1 cellular context compared by ENCODE assay signal in the genomic region with DNA sequence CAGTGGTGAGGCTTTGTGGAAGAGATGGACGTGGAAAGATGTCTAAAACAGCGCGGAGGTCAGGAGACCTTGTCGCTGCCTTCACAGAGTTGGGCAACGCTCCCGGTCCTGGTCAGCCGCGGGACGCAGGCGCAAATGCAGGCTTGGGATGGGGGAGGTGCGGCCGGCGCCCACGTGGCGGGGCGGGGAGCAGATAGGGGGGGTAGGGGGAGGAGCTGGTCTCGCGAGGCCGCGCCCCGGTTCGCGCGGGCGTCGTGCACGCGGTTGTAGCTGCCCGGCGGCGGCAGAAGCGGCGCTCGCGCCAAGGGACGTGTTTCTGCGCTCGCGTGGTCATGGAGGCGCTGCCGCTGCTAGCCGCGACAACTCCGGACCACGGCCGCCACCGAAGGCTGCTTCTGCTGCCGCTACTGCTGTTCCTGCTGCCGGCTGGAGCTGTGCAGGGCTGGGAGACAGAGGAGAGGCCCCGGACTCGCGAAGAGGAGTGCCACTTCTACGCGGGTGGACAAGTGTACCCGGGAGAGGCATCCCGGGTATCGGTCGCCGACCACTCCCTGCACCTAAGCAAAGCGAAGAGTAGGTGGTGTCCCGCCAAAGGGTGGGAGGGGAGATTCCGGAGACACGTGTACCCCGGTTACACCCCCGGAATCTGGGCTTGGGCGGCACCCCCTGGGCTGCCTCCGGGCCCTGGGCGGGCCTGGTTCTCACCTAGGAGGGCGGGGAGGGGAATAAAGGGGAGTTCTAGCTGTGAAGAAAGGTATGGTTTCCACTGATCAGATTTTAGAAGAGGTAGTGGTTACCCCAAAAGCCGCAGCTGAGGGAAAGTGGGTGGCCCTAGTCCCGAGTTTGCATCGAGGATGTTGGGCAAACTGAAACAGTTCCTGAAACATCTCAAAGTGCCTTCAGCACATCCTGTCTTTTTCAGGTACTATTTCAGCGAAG.
TF ChIP-seq lines count a peak whose summit lies in the region.

PRDX4 (plus strand) TSS at position 255 of the 939 bp plus-strand sequence; CDS start at position 333, 78 bp downstream.

TF ChIP-seq in K562, 482 proteins besides CTCF, POLR2A, EP300 and RAD21 (continued from another document and continues in another):
- TF ChIP-seq ZFP36 (IDR thresholded peaks at IDR 0.05; ENCODE audit: low read depth, low read length, partially characterized antibody) = no peak
- TF ChIP-seq, protein P1, sequence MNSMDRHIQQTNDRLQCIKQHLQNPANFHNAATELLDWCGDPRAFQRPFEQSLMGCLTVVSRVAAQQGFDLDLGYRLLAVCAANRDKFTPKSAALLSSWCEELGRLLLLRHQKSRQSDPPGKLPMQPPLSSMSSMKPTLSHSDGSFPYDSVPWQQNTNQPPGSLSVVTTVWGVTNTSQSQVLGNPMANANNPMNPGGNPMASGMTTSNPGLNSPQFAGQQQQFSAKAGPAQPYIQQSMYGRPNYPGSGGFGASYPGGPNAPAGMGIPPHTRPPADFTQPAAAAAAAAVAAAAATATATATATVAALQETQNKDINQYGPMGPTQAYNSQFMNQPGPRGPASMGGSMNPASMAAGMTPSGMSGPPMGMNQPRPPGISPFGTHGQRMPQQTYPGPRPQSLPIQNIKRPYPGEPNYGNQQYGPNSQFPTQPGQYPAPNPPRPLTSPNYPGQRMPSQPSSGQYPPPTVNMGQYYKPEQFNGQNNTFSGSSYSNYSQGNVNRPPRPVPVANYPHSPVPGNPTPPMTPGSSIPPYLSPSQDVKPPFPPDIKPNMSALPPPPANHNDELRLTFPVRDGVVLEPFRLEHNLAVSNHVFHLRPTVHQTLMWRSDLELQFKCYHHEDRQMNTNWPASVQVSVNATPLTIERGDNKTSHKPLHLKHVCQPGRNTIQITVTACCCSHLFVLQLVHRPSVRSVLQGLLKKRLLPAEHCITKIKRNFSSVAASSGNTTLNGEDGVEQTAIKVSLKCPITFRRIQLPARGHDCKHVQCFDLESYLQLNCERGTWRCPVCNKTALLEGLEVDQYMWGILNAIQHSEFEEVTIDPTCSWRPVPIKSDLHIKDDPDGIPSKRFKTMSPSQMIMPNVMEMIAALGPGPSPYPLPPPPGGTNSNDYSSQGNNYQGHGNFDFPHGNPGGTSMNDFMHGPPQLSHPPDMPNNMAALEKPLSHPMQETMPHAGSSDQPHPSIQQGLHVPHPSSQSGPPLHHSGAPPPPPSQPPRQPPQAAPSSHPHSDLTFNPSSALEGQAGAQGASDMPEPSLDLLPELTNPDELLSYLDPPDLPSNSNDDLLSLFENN (IDR thresholded peaks at IDR 0.05; ENCODE audit: low read depth in 2 of 2, low read length in 2 of 2) = no peak; a peak in 1 of 4 replicates
- TF ChIP-seq POLR2AphosphoS2 (IDR thresholded peaks at IDR 0.05; ENCODE audit: low read length) = no peak
- TF ChIP-seq, protein P2, sequence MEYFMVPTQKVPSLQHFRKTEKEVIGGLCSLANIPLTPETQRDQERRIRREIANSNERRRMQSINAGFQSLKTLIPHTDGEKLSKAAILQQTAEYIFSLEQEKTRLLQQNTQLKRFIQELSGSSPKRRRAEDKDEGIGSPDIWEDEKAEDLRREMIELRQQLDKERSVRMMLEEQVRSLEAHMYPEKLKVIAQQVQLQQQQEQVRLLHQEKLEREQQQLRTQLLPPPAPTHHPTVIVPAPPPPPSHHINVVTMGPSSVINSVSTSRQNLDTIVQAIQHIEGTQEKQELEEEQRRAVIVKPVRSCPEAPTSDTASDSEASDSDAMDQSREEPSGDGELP (CRISPR knock-in tag; IDR thresholded peaks at IDR 0.05; ENCODE audit: borderline replicate concordance) = peak; percentile 69
- peak; percentile 55; the same call in 1 of the 2 replicates for TF ChIP-seq ETS1 (conservative IDR thresholded peaks at IDR 0.05; ENCODE audit: control insufficient read depth, low read depth, low read length)
- no peak for TF ChIP-seq SETDB1 (IDR thresholded peaks at IDR 0.05; ENCODE audit: low read length)
- no peak for TF ChIP-seq CC2D1A (IDR thresholded peaks at IDR 0.05)
- no peak for TF ChIP-seq ELF4 (CRISPR knock-in tag; IDR thresholded peaks at IDR 0.05)
- TF ChIP-seq SRSF3 (IDR thresholded peaks at IDR 0.05; ENCODE audit: insufficient read depth, low read length) = no peak
- TF ChIP-seq, protein P3, sequence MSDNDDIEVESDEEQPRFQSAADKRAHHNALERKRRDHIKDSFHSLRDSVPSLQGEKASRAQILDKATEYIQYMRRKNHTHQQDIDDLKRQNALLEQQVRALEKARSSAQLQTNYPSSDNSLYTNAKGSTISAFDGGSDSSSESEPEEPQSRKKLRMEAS (CRISPR knock-in tag; IDR thresholded peaks at IDR 0.05) = peak; percentile 95
- no peak for TF ChIP-seq KDM1A (IDR thresholded peaks at IDR 0.05)
- TF ChIP-seq TBP (optimal IDR thresholded peaks at IDR 0.05; ENCODE audit: low read depth, low read length) = peak; percentile 73
- no peak for TF ChIP-seq NCOA6 (IDR thresholded peaks at IDR 0.05)
- 0 out of 2 replicates have a peak, but pooled peaks have one; percentile 16 for TF ChIP-seq FOXM1 (IDR thresholded peaks at IDR 0.05; ENCODE audit: low read depth)
- TF ChIP-seq FOXM1 (CRISPR knock-in tag; IDR thresholded peaks at IDR 0.05; ENCODE audit: low read depth) = 0 out of 2 replicates have a peak, but pooled peaks have one; percentile 38
- no peak for TF ChIP-seq ZNF133 (CRISPR knock-in tag; IDR thresholded peaks at IDR 0.05)
- TF ChIP-seq RAD51 (IDR thresholded peaks at IDR 0.05; ENCODE audit: borderline replicate concordance, low read depth) = peak; percentile 47; the same call in 1 of the 2 replicates
- no peak for TF ChIP-seq MED1 (CRISPR knock-in tag; IDR thresholded peaks at IDR 0.05; ENCODE audit: borderline replicate concordance)
- TF ChIP-seq ATF6 (CRISPR knock-in tag; IDR thresholded peaks at IDR 0.05) = no peak
- TF ChIP-seq HCFC1 (IDR thresholded peaks at IDR 0.05; ENCODE audit: low read depth, low read length) = peak; percentile 27
- no peak for TF ChIP-seq HES1 (IDR thresholded peaks at IDR 0.05; ENCODE audit: low read depth)
- TF ChIP-seq NR2C1 (IDR thresholded peaks at IDR 0.05) = no peak
- no peak for TF ChIP-seq NR2C1 (tag; IDR thresholded peaks at IDR 0.05)
- TF ChIP-seq KHSRP (IDR thresholded peaks at IDR 0.05) = no peak
- no peak for TF ChIP-seq CHCHD3 (CRISPR knock-in tag; IDR thresholded peaks at IDR 0.05)
- TF ChIP-seq NFE2L1 (tag; IDR thresholded peaks at IDR 0.05; ENCODE audit: borderline replicate concordance, low read depth) = no peak
- TF ChIP-seq OTX1 (CRISPR knock-in tag; IDR thresholded peaks at IDR 0.05) = no peak
- peak; percentile 80 for TF ChIP-seq CCNT2 (IDR thresholded peaks at IDR 0.05; ENCODE audit: borderline replicate concordance, extremely low read depth, insufficient read length, low read depth, low read length)
- TF ChIP-seq PATZ1 (CRISPR knock-in tag; IDR thresholded peaks at IDR 0.05; ENCODE audit: borderline replicate concordance) = no peak
- TF ChIP-seq ETS2 (tag; IDR thresholded peaks at IDR 0.05; ENCODE audit: borderline replicate concordance, poor library complexity, severe bottlenecking) = no peak
- no peak; the same call in 1 of the 2 replicates for TF ChIP-seq MBD2 (IDR thresholded peaks at IDR 0.05; ENCODE audit: borderline replicate concordance, low read depth)
- TF ChIP-seq, protein P4, sequence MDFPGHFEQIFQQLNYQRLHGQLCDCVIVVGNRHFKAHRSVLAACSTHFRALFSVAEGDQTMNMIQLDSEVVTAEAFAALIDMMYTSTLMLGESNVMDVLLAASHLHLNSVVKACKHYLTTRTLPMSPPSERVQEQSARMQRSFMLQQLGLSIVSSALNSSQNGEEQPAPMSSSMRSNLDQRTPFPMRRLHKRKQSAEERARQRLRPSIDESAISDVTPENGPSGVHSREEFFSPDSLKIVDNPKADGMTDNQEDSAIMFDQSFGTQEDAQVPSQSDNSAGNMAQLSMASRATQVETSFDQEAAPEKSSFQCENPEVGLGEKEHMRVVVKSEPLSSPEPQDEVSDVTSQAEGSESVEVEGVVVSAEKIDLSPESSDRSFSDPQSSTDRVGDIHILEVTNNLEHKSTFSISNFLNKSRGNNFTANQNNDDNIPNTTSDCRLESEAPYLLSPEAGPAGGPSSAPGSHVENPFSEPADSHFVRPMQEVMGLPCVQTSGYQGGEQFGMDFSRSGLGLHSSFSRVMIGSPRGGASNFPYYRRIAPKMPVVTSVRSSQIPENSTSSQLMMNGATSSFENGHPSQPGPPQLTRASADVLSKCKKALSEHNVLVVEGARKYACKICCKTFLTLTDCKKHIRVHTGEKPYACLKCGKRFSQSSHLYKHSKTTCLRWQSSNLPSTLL (IDR thresholded peaks at IDR 0.05) = no peak
- no peak for TF ChIP-seq ZNF79 (CRISPR knock-in tag; IDR thresholded peaks at IDR 0.05; ENCODE audit: low read depth)
- TF ChIP-seq, protein P5, sequence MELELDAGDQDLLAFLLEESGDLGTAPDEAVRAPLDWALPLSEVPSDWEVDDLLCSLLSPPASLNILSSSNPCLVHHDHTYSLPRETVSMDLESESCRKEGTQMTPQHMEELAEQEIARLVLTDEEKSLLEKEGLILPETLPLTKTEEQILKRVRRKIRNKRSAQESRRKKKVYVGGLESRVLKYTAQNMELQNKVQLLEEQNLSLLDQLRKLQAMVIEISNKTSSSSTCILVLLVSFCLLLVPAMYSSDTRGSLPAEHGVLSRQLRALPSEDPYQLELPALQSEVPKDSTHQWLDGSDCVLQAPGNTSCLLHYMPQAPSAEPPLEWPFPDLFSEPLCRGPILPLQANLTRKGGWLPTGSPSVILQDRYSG (tag; conservative IDR thresholded peaks at IDR 0.05; ENCODE audit: low read depth) = no peak
- no peak for TF ChIP-seq KAT2B (IDR thresholded peaks at IDR 0.05; ENCODE audit: low read depth, low read length)
- no peak for TF ChIP-seq MTA3 (IDR thresholded peaks at IDR 0.05; ENCODE audit: borderline replicate concordance)
- TF ChIP-seq, protein P6, sequence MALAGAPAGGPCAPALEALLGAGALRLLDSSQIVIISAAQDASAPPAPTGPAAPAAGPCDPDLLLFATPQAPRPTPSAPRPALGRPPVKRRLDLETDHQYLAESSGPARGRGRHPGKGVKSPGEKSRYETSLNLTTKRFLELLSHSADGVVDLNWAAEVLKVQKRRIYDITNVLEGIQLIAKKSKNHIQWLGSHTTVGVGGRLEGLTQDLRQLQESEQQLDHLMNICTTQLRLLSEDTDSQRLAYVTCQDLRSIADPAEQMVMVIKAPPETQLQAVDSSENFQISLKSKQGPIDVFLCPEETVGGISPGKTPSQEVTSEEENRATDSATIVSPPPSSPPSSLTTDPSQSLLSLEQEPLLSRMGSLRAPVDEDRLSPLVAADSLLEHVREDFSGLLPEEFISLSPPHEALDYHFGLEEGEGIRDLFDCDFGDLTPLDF (CRISPR knock-in tag; IDR thresholded peaks at IDR 0.05) = no peak
- TF ChIP-seq ESRRA (IDR thresholded peaks at IDR 0.05; ENCODE audit: borderline replicate concordance, low read depth) = no peak
- no peak for TF ChIP-seq ZC3H4 (CRISPR knock-in tag; IDR thresholded peaks at IDR 0.05; ENCODE audit: borderline replicate concordance)
- no peak for TF ChIP-seq ZNF134 (CRISPR knock-in tag; conservative IDR thresholded peaks at IDR 0.05)
- TF ChIP-seq, protein P7, sequence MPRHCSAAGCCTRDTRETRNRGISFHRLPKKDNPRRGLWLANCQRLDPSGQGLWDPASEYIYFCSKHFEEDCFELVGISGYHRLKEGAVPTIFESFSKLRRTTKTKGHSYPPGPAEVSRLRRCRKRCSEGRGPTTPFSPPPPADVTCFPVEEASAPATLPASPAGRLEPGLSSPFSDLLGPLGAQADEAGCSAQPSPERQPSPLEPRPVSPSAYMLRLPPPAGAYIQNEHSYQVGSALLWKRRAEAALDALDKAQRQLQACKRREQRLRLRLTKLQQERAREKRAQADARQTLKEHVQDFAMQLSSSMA (CRISPR knock-in tag; IDR thresholded peaks at IDR 0.05) = no peak
- TF ChIP-seq EHMT2 (IDR thresholded peaks at IDR 0.05) = no peak
- TF ChIP-seq ZNF445 (CRISPR knock-in tag; IDR thresholded peaks at IDR 0.05; ENCODE audit: low read depth) = no peak
